In the genomic region with DNA sequence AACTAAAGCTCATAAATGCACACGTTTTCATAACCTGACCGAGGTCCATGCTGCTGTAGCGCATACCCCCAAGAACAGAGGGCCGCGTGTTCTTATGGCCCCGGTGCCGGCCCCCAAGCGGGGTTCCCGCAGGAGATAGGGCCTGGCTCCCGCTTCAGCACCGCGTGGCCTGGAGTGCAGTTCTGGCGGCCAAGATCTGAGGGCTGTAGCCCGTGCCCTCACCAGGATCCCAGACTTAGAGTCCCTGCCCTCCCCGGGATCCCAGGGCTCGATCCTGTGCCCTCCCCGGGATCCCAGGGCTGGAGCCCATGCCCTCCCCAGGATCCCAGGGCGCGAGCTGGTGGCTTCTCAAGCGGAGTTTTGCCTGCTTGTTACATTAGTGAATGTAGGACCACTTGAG, we compare ENCODE assay signal across 8 cellular contexts. TPM values are rescaled to one million over a fixed set of nuclear protein-coding genes. Genes with fewer than 3 reads are reported as not detected.
DNase-seq lines count a peak whose midpoint lies in the region; ATAC-seq and TF ChIP-seq lines count a peak whose summit lies in the region.

No MANE protein-coding gene starts in this region.

- intact Hi-C loops in body of pancreas (cut with DNase I) (no loop called here), uterus (cut with DNase I; ENCODE audit: low total_unique reads) (loop anchor here (2.0 kb wide), 1 partner anchor 24 kb away; no protein-coding TSS in a partner anchor)

- no peak for ATAC-seq in body of pancreas
- no peak for ATAC-seq in lung (ENCODE audit: insufficient read depth, low FRiP score)

- POLR2A ChIA-PET in AG04450 (lab: Yijun Ruan, JAX): interaction anchor here (0.5 to 3.3 kb wide), 5 partner anchors 10 to 82 kb away, joined by 3 to 27 read pairs (median 3); a partner anchor contains a TSS

- no peak for TF ChIP-seq POLR2A in body of pancreas (IDR thresholded peaks at IDR 0.05)
- no peak for TF ChIP-seq POLR2A in uterus (IDR thresholded peaks at IDR 0.05)

- H3K27me3 ChIP-seq in AG04450 (ENCODE audit: control insufficient read depth, insufficient read depth, low read length) (peaks cover 14% of the 10 kb centered on the region), HL-60 (ENCODE audit: insufficient read depth, poor library complexity, severe bottlenecking) (no peaks in the 10 kb centered on the region), body of pancreas (no peaks in the 10 kb centered on the region), lung (ENCODE audit: control insufficient read depth, insufficient read depth) (no peaks in the 10 kb centered on the region), uterus (no peaks in the 10 kb centered on the region)

- H3K9me3 ChIP-seq in AG04450 (ENCODE audit: control insufficient read depth, insufficient read depth, low read length): no peaks in the 10 kb centered on the region; the same call in 1 of the 2 replicates
- no peaks in the 10 kb centered on the region for H3K9me3 ChIP-seq in body of pancreas
- H3K9me3 ChIP-seq in lung (ENCODE audit: control insufficient read depth in 2 of 2, insufficient read depth in 1 of 2, low read length in 1 of 2): no peaks in the 10 kb centered on the region
- H3K9me3 ChIP-seq in uterus: no peaks in the 10 kb centered on the region

- CTCF ChIA-PET in AG04450 (lab: Charles Lee): interaction anchor here (0.5 to 6.5 kb wide), 11 partner anchors 24 to 351 kb away, joined by 3 to 44 read pairs (median 6); a partner anchor contains a TSS

- H3K36me3 ChIP-seq in body of pancreas (replicated peaks in 1 of 2; ENCODE audit: insufficient read depth in 1 of 2, low read depth in 2 of 2) (no peaks in the 10 kb centered on the region), lung (ENCODE audit: control insufficient read depth in 2 of 2, insufficient read depth in 2 of 2, low read length in 2 of 2) (peaks cover 0 to 4% of the 10 kb centered on the region in 2 donors), uterus (no peaks in the 10 kb centered on the region)

- peak overlapping the region; percentile 52 for H3K27ac ChIP-seq in AG04450 (ENCODE audit: low read depth, low read length)
- peak overlapping the region; percentile 71 for H3K27ac ChIP-seq in HL-60 (replicated peaks)
- peak overlapping the region; percentile 78 to 94 (median 86) for H3K27ac ChIP-seq in body of pancreas
- H3K27ac ChIP-seq in lung (ENCODE audit: low read depth in 1 of 2, low read length in 1 of 2): peak overlapping the region; percentile 94 to 95
- peak overlapping the region; percentile 88 to 92 for H3K27ac ChIP-seq in uterus

- TF ChIP-seq CTCF in AG04450 (IDR thresholded peaks at IDR 0.05; ENCODE audit: low read depth, low read length): no peak
- no peak for TF ChIP-seq CTCF in HL-60 (IDR thresholded peaks at IDR 0.05; ENCODE audit: insufficient read depth, low read length)
- TF ChIP-seq CTCF in body of pancreas (IDR thresholded peaks at IDR 0.05): no peak
- TF ChIP-seq CTCF in lung (IDR thresholded peaks at IDR 0.05; ENCODE audit: control extremely low read depth, extremely low read depth): no peak
- no peak for TF ChIP-seq CTCF in uterus (IDR thresholded peaks at IDR 0.05)

- H3K4me1 ChIP-seq in body of pancreas (peaks cover 24% of the 10 kb centered on the region), lung (ENCODE audit: control insufficient read depth in 2 of 2, insufficient read depth in 2 of 2, low read length in 2 of 2) (peaks cover 7 to 12% of the 10 kb centered on the region in 2 donors), uterus (peaks cover 0 to 16% of the 10 kb centered on the region in 2 donors)

- WGBS in body of pancreas, 2 donors: 7 to 10% methylated on average over 12 to 20 of the region's 20 CpGs
- 6 to 15% methylated on average over 20 of the region's 20 CpGs for WGBS in lung, 2 donors

- H3K4me3 ChIP-seq in AG04450 (ENCODE audit: low read depth, low read length): peak overlapping the region; percentile 77
- H3K4me3 ChIP-seq in HL-60 (replicated peaks; ENCODE audit: insufficient read depth, low read length): peak overlapping the region; percentile 61
- H3K4me3 ChIP-seq in body of pancreas: peak overlapping the region in 1 of 2 donors; percentile 35
- H3K4me3 ChIP-seq in lung: peak overlapping the region; percentile 1
- H3K4me3 ChIP-seq in uterus: peak overlapping the region; percentile 53 to 73

- DNase-seq in AG04450 (ENCODE audit: low read depth, low spot score) (no peak), HL-60 (ENCODE audit: low read depth in 1 of 2, low spot score in 1 of 2) (no peak), body of pancreas (no peak), lung (ENCODE audit: low spot score) (no peak), uterus (no peak), NCI-H1048 (lab: John Stamatoyannopoulos, UW) (no peak), nucleus accumbens (lab: John Stamatoyannopoulos, UW) (no peak), amniotic stem cell (lab: John Stamatoyannopoulos, UW) (no peak)

RNA-seq across cellular contexts. Expression of a gene that starts 1.0 kb away (rescaled TPM):
- polyA plus RNA-seq in AG04450 (2011; rRNA removed) (34.5 and 39.4 TPM in 2 replicates), lung (10 to 100 TPM; 28.5 to 39.1 TPM)
- polyA minus RNA-seq in AG04450 (2011; rRNA and poly(A)+ RNA removed): 16.2 and 20.5 TPM in 2 replicates
- total RNA-seq in body of pancreas (10 to 100 TPM in 1 of 2 donors, 1 to 10 TPM in 1; 6.6 to 10.6 TPM), lung (10 to 100 TPM; 13.9 to 30.1 TPM), uterus (10 to 100 TPM in 3 of 4 donors, 1 to 10 TPM in 1; 7.4 to 55.0 (median 21.4) TPM)

RNA-seq across cellular contexts. Expression of a gene that starts 25.7 kb away (rescaled TPM):
- 6.4 and 6.5 TPM in 2 replicates for polyA plus RNA-seq in AG04450 (2011; rRNA removed)
- 5.7 and 6.0 TPM in 2 replicates for polyA minus RNA-seq in AG04450 (2011; rRNA and poly(A)+ RNA removed)
- total RNA-seq in body of pancreas: 10 to 100 TPM; 18.1 to 20.0 TPM
- 10 to 100 TPM; 19.1 to 22.9 TPM for total RNA-seq in lung
- 10 to 100 TPM; 10.7 to 16.1 TPM for polyA plus RNA-seq in lung
- 10 to 100 TPM; 14.1 to 24.0 (median 21.1) TPM for total RNA-seq in uterus
